Comparison of ENCODE assay signal across 27 cellular contexts in the genomic region with DNA sequence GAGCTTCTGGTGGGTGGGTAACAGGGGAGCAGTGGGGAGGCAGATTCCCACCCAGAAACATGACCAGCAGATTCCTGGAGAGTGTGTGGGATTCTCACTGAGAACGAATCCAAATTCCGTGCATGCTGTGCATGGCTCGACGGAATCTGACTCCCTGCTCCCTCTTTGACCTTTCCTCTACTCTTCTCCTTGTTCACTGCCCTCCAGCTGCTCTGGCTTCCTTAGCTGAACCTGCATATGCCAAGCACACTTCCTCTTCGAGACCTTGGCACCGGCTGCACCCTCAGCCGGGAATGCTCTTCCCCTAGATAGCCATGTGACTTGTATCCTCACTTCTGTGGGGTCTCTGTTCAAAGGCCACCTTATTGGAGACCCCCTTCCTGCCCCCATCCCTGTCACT. TPM values are rescaled to one million over a fixed set of nuclear protein-coding genes. Genes with fewer than 3 reads are reported as not detected.
DNase-seq lines count a peak whose midpoint lies in the region; ATAC-seq and TF ChIP-seq lines count a peak whose summit lies in the region.
"Had no signal": no experiment of that assay in that cellular context is flagged by ENCODE, and none has a peak within 500 bp of the region (broad histone marks: within the 10 kb centered on the region; RNA-seq: fewer than 3 reads in every experiment).

No MANE protein-coding gene starts in this region.

- no peak overlapping the region for H3K18ac ChIP-seq in trophoblast cell (ENCODE audit: low read length)

- no CpG with 5 or more reads among the region's 7 CpGs for WGBS in trophoblast cell (ENCODE audit: extremely low coverage, insufficient coverage, insufficient read length)

- no peaks in the 10 kb centered on the region for H3K79me2 ChIP-seq in trophoblast cell (ENCODE audit: control insufficient read depth, insufficient read depth, low read length, poor library complexity)
- H3K79me2 ChIP-seq: hepatocyte had no signal

- no peak overlapping the region for H3K4me3 ChIP-seq in MG63
- no peak overlapping the region for H3K4me3 ChIP-seq in trophoblast cell (ENCODE audit: low read depth, low read length)
- H3K4me3 ChIP-seq: GM23338, hepatocyte, K562, lung, tibial nerve had no signal

- H3K4me1 ChIP-seq in trophoblast cell (ENCODE audit: control insufficient read depth in 1 of 2, insufficient read depth in 2 of 2, low read length in 2 of 2) = peaks cover 8 to 15% of the 10 kb centered on the region in 2 experiments

- H3K36me3 ChIP-seq in MG63 (no peaks in the 10 kb centered on the region), trophoblast cell (ENCODE audit: control insufficient read depth in 1 of 2, insufficient read depth in 2 of 2, low read length in 2 of 2) (no peaks in the 10 kb centered on the region)
- H3K36me3 ChIP-seq: tibial nerve had no signal

- H3K23ac ChIP-seq in trophoblast cell (ENCODE audit: low read length) = no peak overlapping the region

- H3K27me3 Mint-ChIP-seq in glutamatergic neuron (ENCODE audit: unreplicated experiment) = peaks cover 12% of the 10 kb centered on the region

- H3K79me1 ChIP-seq in trophoblast cell (ENCODE audit: low read length) = no peaks in the 10 kb centered on the region

- H4K8ac ChIP-seq in trophoblast cell (ENCODE audit: low read depth, low read length) = no peak overlapping the region

- H2BK5ac ChIP-seq in trophoblast cell (ENCODE audit: low read depth, low read length, poor library complexity) = no peak overlapping the region

- no peaks in the 10 kb centered on the region for H3K36me3 Mint-ChIP-seq in glutamatergic neuron (ENCODE audit: unreplicated experiment)
- H3K36me3 Mint-ChIP-seq: immature natural killer cell had no signal

- no peak overlapping the region for H3K4ac ChIP-seq in trophoblast cell (ENCODE audit: low read depth, low read length)

- H3K27ac ChIP-seq in trophoblast cell (ENCODE audit: low read depth, low read length) = no peak overlapping the region
- H3K27ac ChIP-seq: 22Rv1, hepatocyte, tibial nerve had no signal

- H2BK120ac ChIP-seq in trophoblast cell (ENCODE audit: insufficient read depth, low read length, poor library complexity) = no peak overlapping the region

- no peak overlapping the region for H3K14ac ChIP-seq in trophoblast cell (ENCODE audit: low read length)

- no peak for ATAC-seq in HG03354 (IDR thresholded peaks at IDR 0.05; ENCODE audit: poor library complexity, severe bottlenecking, unreplicated experiment)
- ATAC-seq: activated CD8-positive, alpha-beta T cell treated with anti-CD3 and anti-CD28 coated beads, Interleukin-2, amount 10 ng/mL, durations not matched to agents 7 days and 5 days; GM23338; K562; stimulated activated naive CD8-positive, alpha-beta T cell treated with anti-CD3 and anti-CD28 coated beads, Interleukin-15, Interleukin-2, amounts not matched to agents 100 U/mL and 50 U/mL, for 24 hours had no signal

- H3K9me3 Mint-ChIP-seq in glutamatergic neuron (ENCODE audit: unreplicated experiment) = peaks cover 12% of the 10 kb centered on the region
- H3K9me3 Mint-ChIP-seq: GM23338, immature natural killer cell had no signal

- H2BK12ac ChIP-seq in trophoblast cell (ENCODE audit: low read length) = no peak overlapping the region

- H3K27me3 ChIP-seq in MG63 (no peaks in the 10 kb centered on the region), trophoblast cell (ENCODE audit: insufficient read depth, low read length) (peaks cover 15% of the 10 kb centered on the region)

- H3K4me2 ChIP-seq in trophoblast cell (ENCODE audit: low read length) = no peak overlapping the region
- H3K4me2 ChIP-seq: GM23338, hepatocyte had no signal

- no peak overlapping the region for H3K9ac ChIP-seq in trophoblast cell (ENCODE audit: low read length)

- H3K9me3 ChIP-seq in MG63 (no peaks in the 10 kb centered on the region), trophoblast cell (ENCODE audit: insufficient read depth, low read depth, low read length) (peaks cover 3% of the 10 kb centered on the region)
- H3K9me3 ChIP-seq: tibial nerve had no signal

- no peak overlapping the region for H4K12ac ChIP-seq in trophoblast cell (ENCODE audit: low read depth, low read length)

- no peak overlapping the region for H2AFZ ChIP-seq in trophoblast cell (ENCODE audit: insufficient read depth, low read length, poor library complexity)
- H2AFZ ChIP-seq: GM23338, hepatocyte had no signal

- DNase-seq in DMS 273 (lab: John Stamatoyannopoulos, UW; ENCODE audit: unreplicated experiment) (peak; percentile 36), DMS 273 treated with DMSO at 0.1 percent for 48 hours (lab: John Stamatoyannopoulos, UW) (no peak), MG63 (peak; percentile 69), glutamatergic neuron (no peak), trophoblast cell (peak; percentile 61 to 85), HUDEP-2 (lab: John Stamatoyannopoulos, UW; ENCODE audit: unreplicated experiment in 76 of 76) (no peak), Ammon's horn (ENCODE audit: low spot score) (no peak)
- DNase-seq: activated CD4-positive, alpha-beta T cell treated with anti-CD3 and anti-CD28 coated beads for 1 hour; activated CD8-positive, alpha-beta T cell treated with anti-CD3 and anti-CD28 coated beads, Interleukin-2, amount 10 ng/mL, durations not matched to agents 7 days and 5 days; amygdala; C1 segment of cervical spinal cord; Calu3; immature natural killer cell; NCI-H1694 treated with DMSO at 0.1 percent for 48 hours; NCI-H2171 treated with DMSO at 0.1 percent for 48 hours; OCI-M1; SHP77; stimulated activated CD4-positive, alpha-beta T cell treated with anti-CD3 and anti-CD28 coated beads, Interleukin-12 subunit alpha, Interleukin-12 subunit beta, amount 100 ng/mL, for 4 hours; stimulated activated CD4-positive, alpha-beta T cell treated with anti-CD3 and anti-CD28 coated beads, Interleukin-4, amount 100 ng/mL, for 4 hours; stimulated activated naive CD8-positive, alpha-beta T cell treated with anti-CD3 and anti-CD28 coated beads, Interleukin-15, Interleukin-2, amounts not matched to agents 100 U/mL and 50 U/mL, for 24 hours had no signal

- H4K91ac ChIP-seq in trophoblast cell (ENCODE audit: low read depth, low read length) = no peak overlapping the region

- H3K27ac Mint-ChIP-seq in glutamatergic neuron (ENCODE audit: unreplicated experiment) = no peak overlapping the region
- H3K27ac Mint-ChIP-seq: activated CD8-positive, alpha-beta T cell treated with anti-CD3 and anti-CD28 coated beads, Interleukin-2, amount 10 ng/mL, durations not matched to agents 7 days and 5 days; GM23338; immature natural killer cell had no signal

- H3K4me3 Mint-ChIP-seq in glutamatergic neuron (ENCODE audit: unreplicated experiment) = peak overlapping the region; percentile 63
- H3K4me3 Mint-ChIP-seq: activated CD8-positive, alpha-beta T cell treated with anti-CD3 and anti-CD28 coated beads, Interleukin-2, amount 10 ng/mL, durations not matched to agents 7 days and 5 days; GM23338; immature natural killer cell had no signal

- peaks cover 56% of the 10 kb centered on the region for H3K4me1 Mint-ChIP-seq in glutamatergic neuron (ENCODE audit: low read depth, unreplicated experiment)
- H3K4me1 Mint-ChIP-seq: immature natural killer cell had no signal

- H2AK5ac ChIP-seq in trophoblast cell (ENCODE audit: low read length) = no peak overlapping the region

- no peak for TF ChIP-seq CTCF in glutamatergic neuron (IDR thresholded peaks at IDR 0.05; ENCODE audit: partially characterized antibody, unreplicated experiment)

RNA-seq across cellular contexts. Expression of gene INSYN1, which starts 6.3 kb away (rescaled TPM):
- 15.2 and 21.2 TPM in 2 replicates for total RNA-seq in MG63 (2014; rRNA removed; shearing (Covaris generic); ENCODE audit: low replicate concordance)
- 86.6 TPM for total RNA-seq in glutamatergic neuron (ENCODE audit: unreplicated experiment)
- 0.08 and 0.11 TPM in 2 replicates for polyA plus RNA-seq in trophoblast cell (2013)
- total RNA-seq: activated CD8-positive, alpha-beta T cell treated with anti-CD3 and anti-CD28 coated beads, Interleukin-2, amount 10 ng/mL, durations not matched to agents 7 days and 5 days; Calu3; K562 had no signal
- polyA plus RNA-seq: immature natural killer cell, K562 had no signal

Comparison
In these comparisons a context has a peak if more than half of its experiments do, and no peak if none do; other contexts are left out.
1. DNase-seq: peak in DMS 273 (single experiment), MG63 (single experiment) and trophoblast cell (2 of 2); none in DMS 273 treated with DMSO at 0.1 percent for 48 hours (single experiment), glutamatergic neuron (single experiment), HUDEP-2 (0 of 76) and Ammon's horn (single experiment).